Comparison of ENCODE assay signal across 8 cellular contexts in genomic region chr11:69638941-69639681, GRCh38.
DNase-seq lines count a peak whose midpoint lies in the region; ATAC-seq and TF ChIP-seq lines count a peak whose summit lies in the region.

No MANE protein-coding gene starts in this region.

- H3K4me3 ChIP-seq in HEK293 (ENCODE audit: low read depth, low read length) = peak overlapping the region; percentile 46
- peak overlapping the region; percentile 38; the same call in 1 of the 2 replicates for H3K4me3 ChIP-seq in iPS DF 6.9 (ENCODE audit: low read length)
- peak overlapping the region; percentile 52 for H3K4me3 ChIP-seq in rectal smooth muscle tissue (ENCODE audit: low read length)

- ATAC-seq in GM19035 (IDR thresholded peaks at IDR 0.05; ENCODE audit: unreplicated experiment) = no peak

- peaks cover 3% of the 10 kb centered on the region; the same call in 1 of the 2 replicates for H3K4me1 ChIP-seq in HEK293 (ENCODE audit: control insufficient read depth, insufficient read depth, low read length)
- peaks cover 9% of the 10 kb centered on the region for H3K4me1 ChIP-seq in iPS DF 6.9 (ENCODE audit: control insufficient read depth, insufficient read depth, low read length)
- peaks cover 7% of the 10 kb centered on the region for H3K4me1 ChIP-seq in rectal smooth muscle tissue (ENCODE audit: control insufficient read depth, insufficient read depth, low read length)

- H3K27me3 ChIP-seq in iPS DF 6.9 (ENCODE audit: control insufficient read depth, insufficient read depth, low read length) (no peaks in the 10 kb centered on the region; the same call in 1 of the 2 replicates), rectal smooth muscle tissue (ENCODE audit: control insufficient read depth, insufficient read depth, low read length) (peaks cover 13% of the 10 kb centered on the region)

- CTCF ChIA-PET in HEK293 (lab: Yijun Ruan, JAX) = interaction anchor here (0.7 to 1.5 kb wide), 3 partner anchors 11 to 538 kb away, joined by 3 to 5 read pairs (median 4); no protein-coding TSS in a partner anchor

- no peak for TF ChIP-seq CTCF in HEK293 (tag by site-specific recombination; IDR thresholded peaks at IDR 0.05)

- no peaks in the 10 kb centered on the region for H3K9me3 ChIP-seq in HEK293 (ENCODE audit: control insufficient read depth, insufficient read depth, low read depth, low read length)
- no peaks in the 10 kb centered on the region for H3K9me3 ChIP-seq in iPS DF 6.9 (ENCODE audit: control insufficient read depth, insufficient read depth, low read length)

- H3K36me3 ChIP-seq in HEK293 (ENCODE audit: control insufficient read depth in 2 of 2, insufficient read depth in 1 of 2, low read length in 2 of 2) (peaks cover 0 to 7% of the 10 kb centered on the region in 2 experiments; a peak in 1 of 3 replicates), iPS DF 6.9 (ENCODE audit: control insufficient read depth, insufficient read depth, low read length) (peaks cover 7% of the 10 kb centered on the region), rectal smooth muscle tissue (ENCODE audit: control insufficient read depth, insufficient read depth, low read length) (no peaks in the 10 kb centered on the region)

- POLR2A ChIA-PET in HEK293 (lab: Yijun Ruan, JAX) = interaction anchor here (0.5 to 1.6 kb wide), 11 partner anchors 11 to 591 kb away, joined by 3 to 16 read pairs (median 5); partner anchors contain the start of gene LTO1

- peak; percentile 29 for DNase-seq in CMK (ENCODE audit: low read depth)
- DNase-seq in NOMO-1 (lab: John Stamatoyannopoulos, UW; ENCODE audit: unreplicated experiment in 2 of 2) = peak; percentile 47 to 63
- DNase-seq in brain pericyte (ENCODE audit: low read depth, low spot score) = peak; percentile 79
- peak; percentile 87 for DNase-seq in iPS DF 6.9 (ENCODE audit: low read depth, low spot score)
- no peak for DNase-seq in KG1 (lab: John Stamatoyannopoulos, UW)

- no peak overlapping the region; the same call in 1 of the 2 replicates for H3K27ac ChIP-seq in HEK293 (ENCODE audit: extremely low read depth, low read depth, low read length)
- H3K27ac ChIP-seq in iPS DF 6.9 (ENCODE audit: low read length) = no peak overlapping the region
- H3K27ac ChIP-seq in rectal smooth muscle tissue (ENCODE audit: low read depth, low read length) = no peak overlapping the region

- H3K9ac ChIP-seq in rectal smooth muscle tissue (ENCODE audit: low read length) = no peak overlapping the region

- WGBS in iPS DF 6.9 (ENCODE audit: insufficient coverage, insufficient read length) = no CpG with 5 or more reads among the region's 64 CpGs

TF ChIP-seq in HEK293, 187 proteins besides CTCF, POLR2A, EP300 and RAD21 (continues in another document):
- TF ChIP-seq PRDM10 (tag by site-specific recombination; IDR thresholded peaks at IDR 0.05) (peak; percentile 92), GLIS1 (tag by site-specific recombination; IDR thresholded peaks at IDR 0.05) (peak; percentile 36), WT1 (tag by site-specific recombination; IDR thresholded peaks at IDR 0.05) (no peak), ZIC2 (tag by site-specific recombination; IDR thresholded peaks at IDR 0.05) (peak; percentile 39; the same call in 1 of the 2 replicates), MEIS1 (CRISPR knock-in tag; IDR thresholded peaks at IDR 0.05; ENCODE audit: borderline replicate concordance) (peak; percentile 82; the same call in 1 of the 2 replicates), ZBTB49 (tag by site-specific recombination; IDR thresholded peaks at IDR 0.05; ENCODE audit: low read depth) (no peak), ZBTB26 (tag by site-specific recombination; optimal IDR thresholded peaks at IDR 0.05) (peak; percentile 57), HIC1 (tag by site-specific recombination; IDR thresholded peaks at IDR 0.05) (0 out of 2 replicates have a peak, but pooled peaks have one; percentile 37), ZNF175 (tag by site-specific recombination; IDR thresholded peaks at IDR 0.05) (no peak), ZBTB21 (tag by site-specific recombination; IDR thresholded peaks at IDR 0.05) (no peak), EGR2 (tag by site-specific recombination; IDR thresholded peaks at IDR 0.05; ENCODE audit: low read depth) (peak; percentile 46; the same call in 1 of the 2 replicates), ZNF302 (tag by site-specific recombination; IDR thresholded peaks at IDR 0.05; ENCODE audit: low read depth) (no peak), ZBTB8A (tag by site-specific recombination; IDR thresholded peaks at IDR 0.05) (peak; percentile 90), ZNF423 (tag by site-specific recombination; IDR thresholded peaks at IDR 0.05) (0 out of 2 replicates have a peak, but pooled peaks have one; percentile 30)
